ENCODE assay signal across 9 cellular contexts in the genomic region with DNA sequence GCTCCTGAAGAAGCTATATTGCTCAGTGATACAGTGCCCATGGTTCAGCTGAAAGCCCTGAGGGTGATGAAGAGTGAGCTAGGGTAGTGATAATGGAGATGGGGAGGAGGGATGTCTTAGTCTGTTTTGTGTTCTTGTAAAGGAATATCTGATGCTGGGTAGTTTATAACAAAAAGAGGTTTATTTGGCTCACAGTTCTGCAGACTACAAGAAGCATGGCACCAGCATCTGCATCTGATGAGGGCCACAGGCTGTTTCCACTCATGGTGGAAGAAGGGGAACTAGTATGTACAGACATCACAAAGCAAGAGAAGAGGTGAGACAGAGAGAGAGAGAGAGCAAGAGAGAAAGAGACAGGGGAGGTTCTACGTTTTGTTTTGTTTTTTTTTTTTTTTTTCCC.
"Had no signal": no experiment of that assay in that cellular context is flagged by ENCODE, and none has a peak within 500 bp of the region (broad histone marks: within the 10 kb centered on the region; RNA-seq: fewer than 3 reads in every experiment).

No MANE protein-coding gene starts in this region.

- H2AFZ ChIP-seq: GM23248 had no signal

- H3K27ac ChIP-seq: GM23248, HL-60 had no signal

- H3K9me3 ChIP-seq: HAP-1 had no signal

- H3K9ac ChIP-seq: GM23248 had no signal

- H3K36me3 ChIP-seq: HAP-1 had no signal

- DNase-seq: GM23248, GOT3, HFFc6, KG1 had no signal

- H3K27ac Mint-ChIP-seq: HFFc6, IgD-negative memory B cell had no signal

- ATAC-seq: HCT116, HepG2 had no signal

- H3K9me3 Mint-ChIP-seq: HFFc6 had no signal

- H3K27me3 Mint-ChIP-seq: IgD-negative memory B cell had no signal

- FAIRE-seq: HepG2 had no signal

- H3K4me3 Mint-ChIP-seq: HFFc6, IgD-negative memory B cell had no signal

- H3K4me1 ChIP-seq: HAP-1 had no signal

- H3K4me3 ChIP-seq: GM23248, HAP-1 had no signal
